In the genomic region with DNA sequence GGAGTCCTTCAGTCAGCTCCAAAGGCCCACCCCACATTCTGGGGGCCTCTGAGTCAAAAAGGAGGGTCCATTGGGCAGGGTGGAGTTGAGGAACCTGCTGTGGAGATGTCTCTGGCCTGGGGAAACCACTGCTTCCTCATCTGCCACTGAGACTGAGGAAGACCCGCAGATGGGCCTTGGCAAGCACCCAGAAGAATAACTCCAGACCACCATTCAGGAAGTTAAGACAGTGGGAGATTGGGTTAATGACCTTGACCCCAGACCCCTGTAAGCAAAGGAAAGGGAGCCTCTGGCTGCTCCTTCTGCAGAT, we compare ENCODE assay signal across 8 cellular contexts. TPM values are rescaled to one million over a fixed set of nuclear protein-coding genes. Genes with fewer than 3 reads are reported as not detected.
A peak's percentile ranks its signal among the peaks of the same experiment; 100 is the strongest.
DNase-seq lines count a peak whose midpoint lies in the region; ATAC-seq and TF ChIP-seq lines count a peak whose summit lies in the region.

No MANE protein-coding gene starts in this region.

- peaks cover 33% of the 10 kb centered on the region for H3K27me3 ChIP-seq in HUES6 (ENCODE audit: control insufficient read depth, insufficient read depth, low read length)

- peaks cover 23% of the 10 kb centered on the region for H3K4me1 Mint-ChIP-seq in CD14-positive monocyte
- peaks cover 9% of the 10 kb centered on the region for H3K4me1 Mint-ChIP-seq in mesothelial cell of epicardium

- H3K27me3 Mint-ChIP-seq in CD14-positive monocyte (ENCODE audit: low read depth in 3 of 3) (peaks cover 0 to 15% (median 0%) of the 10 kb centered on the region in 3 donors), mesothelial cell of epicardium (ENCODE audit: low read depth) (peaks cover 7% of the 10 kb centered on the region)

- no peak overlapping the region for H3K27ac ChIP-seq in HUES6 (ENCODE audit: low read depth, low read length)

- H3K4me1 ChIP-seq in HUES6 (ENCODE audit: control insufficient read depth, insufficient read depth, low read length), result peaks cover 2% of the 10 kb centered on the region; the same call in 1 of the 2 replicates

- H3K27ac Mint-ChIP-seq in CD14-positive monocyte (peak overlapping the region; percentile 92 to 98 (median 95)), mesothelial cell of epicardium (no peak overlapping the region)

- H3K9ac ChIP-seq in HUES6 (ENCODE audit: low read length), result no peak overlapping the region

- H3K4me3 ChIP-seq in HUES6 (ENCODE audit: low read depth, low read length) (peak overlapping the region; percentile 59), WI38 (ENCODE audit: low read depth, low read length) (peak overlapping the region; percentile 51)

- H3K4me3 Mint-ChIP-seq in CD14-positive monocyte (peak overlapping the region; percentile 82 to 92), mesothelial cell of epicardium (peak overlapping the region; percentile 68)

- no peak for ATAC-seq in GM18868 (IDR thresholded peaks at IDR 0.05; ENCODE audit: unreplicated experiment)

- no peaks in the 10 kb centered on the region; the same call in 1 of the 2 replicates for H3K9me3 ChIP-seq in HUES6 (ENCODE audit: control insufficient read depth, insufficient read depth, low read depth, low read length)

- DNase-seq in CD14-positive monocyte (ENCODE audit: low spot score) (peak; percentile 46), mesothelial cell of epicardium (ENCODE audit: low spot score in 2 of 2, unreplicated experiment in 2 of 2) (no peak), NCI-H2196 treated with DMSO at 0.1 percent for 48 hours (lab: John Stamatoyannopoulos, UW; ENCODE audit: unreplicated experiment) (no peak), SW480 (ENCODE audit: low spot score) (no peak), SW 1271 (lab: John Stamatoyannopoulos, UW) (no peak)

- intact Hi-C loops in CD14-positive monocyte (cut with micrococcal nuclease), result loop anchor here in 1 of 2 donors (5.0 kb wide), 1 partner anchor 125 kb away; no protein-coding TSS in a partner anchor

- H3K9me3 Mint-ChIP-seq in CD14-positive monocyte (peaks cover 0 to 2% (median 0%) of the 10 kb centered on the region in 7 donors), mesothelial cell of epicardium (peaks cover 4% of the 10 kb centered on the region)

- H3K36me3 ChIP-seq in HUES6 (ENCODE audit: control insufficient read depth, insufficient read depth, low read length), result no peaks in the 10 kb centered on the region

- TF ChIP-seq CTCF in CD14-positive monocyte (IDR thresholded peaks at IDR 0.05) (no peak), WI38 (IDR thresholded peaks at IDR 0.05; ENCODE audit: low read depth, low read length) (no peak), mesothelial cell of epicardium (IDR thresholded peaks at IDR 0.05; ENCODE audit: unreplicated experiment) (no peak)

- peaks cover 0 to 3% of the 10 kb centered on the region in 2 donors for H3K36me3 Mint-ChIP-seq in CD14-positive monocyte
- no peaks in the 10 kb centered on the region for H3K36me3 Mint-ChIP-seq in mesothelial cell of epicardium

RNA-seq across cellular contexts. Expression of gene HSD17B10, which starts 8.1 kb away (rescaled TPM):
- 100 to 1,000 TPM; 136 to 163 TPM for polyA plus RNA-seq in CD14-positive monocyte
- 65.8 to 70.1 TPM (median 68.6 TPM) in 3 replicates for total RNA-seq in mesothelial cell of epicardium

RNA-seq across cellular contexts. Expression of gene RIBC1, which starts 19.6 kb away (rescaled TPM):
- under 1 TPM in 1 of 2 donors, not detected in 1; 0.31 TPM for polyA plus RNA-seq in CD14-positive monocyte
- total RNA-seq in mesothelial cell of epicardium, result 1.2 to 2.0 TPM (median 1.7 TPM) in 3 replicates

RNA-seq across cellular contexts. Expression of gene SMC1A, which starts 19.8 kb away (rescaled TPM):
- polyA plus RNA-seq in CD14-positive monocyte, result 10 to 100 TPM; 25.6 to 53.2 TPM
- total RNA-seq in mesothelial cell of epicardium, result 58.2 to 66.2 TPM (median 65.1 TPM) in 3 replicates
